ENCODE assay signal across 22 cellular contexts in genomic region chr1:87981810-87982209, GRCh38.
A peak's percentile ranks its signal among the peaks of the same experiment; 100 is the strongest.
DNase-seq lines count a peak whose midpoint lies in the region; ATAC-seq and TF ChIP-seq lines count a peak whose summit lies in the region.
"Had no signal": no experiment of that assay in that cellular context is flagged by ENCODE, and none has a peak within 500 bp of the region (broad histone marks: within the 10 kb centered on the region; RNA-seq: fewer than 3 reads in every experiment).

No MANE protein-coding gene starts in this region.

- H3K4me1 Mint-ChIP-seq in MCF 10A (ENCODE audit: insufficient read depth, unreplicated experiment): peaks cover 10% of the 10 kb centered on the region
- H3K4me1 Mint-ChIP-seq in T-helper 2 cell treated with Interferon-gamma antibody and Interleukin-4, amounts not matched to agents 5 μg/mL and 100 μg/mL, for 36 hours (ENCODE audit: low read depth): no peaks in the 10 kb centered on the region
- H3K4me1 Mint-ChIP-seq: CD4-positive, CD25-positive, alpha-beta regulatory T cell had no signal

- H3K9me2 ChIP-seq in HCT116 (ENCODE audit: insufficient read depth): no peaks in the 10 kb centered on the region

- no peak overlapping the region for H4K5ac ChIP-seq in mesendoderm (ENCODE audit: low read length)

- in situ Hi-C loops in mammary epithelial cell (cut with MboI; ENCODE audit: low sequenced_read_pairs in 2 of 2): no loop called here

- H3K36me3 Mint-ChIP-seq in MCF 10A (ENCODE audit: insufficient read depth, unreplicated experiment): no peaks in the 10 kb centered on the region
- no peaks in the 10 kb centered on the region for H3K36me3 Mint-ChIP-seq in T-helper 2 cell treated with Interferon-gamma antibody and Interleukin-4, amounts not matched to agents 5 μg/mL and 100 μg/mL, for 36 hours (ENCODE audit: low read depth)
- H3K36me3 Mint-ChIP-seq: CD4-positive, CD25-positive, alpha-beta regulatory T cell had no signal

- peak overlapping the region; percentile 17 for H4K8ac ChIP-seq in mesendoderm (ENCODE audit: low read depth, low read length)

- no peak overlapping the region for H2AK5ac ChIP-seq in mesendoderm (ENCODE audit: low read length)

- CTCF ChIA-PET in mammary epithelial cell (lab: Charles Lee; ENCODE audit: low non-redundant PET): no interaction called here
- CTCF ChIA-PET in MCF 10A (lab: Yijun Ruan, JAX): no interaction called here
- CTCF ChIA-PET in HCT116 (lab: Charles Lee): no interaction called here

- intact Hi-C loops in mammary epithelial cell (cut with micrococcal nuclease): no loop called here
- intact Hi-C loops in MCF 10A (cut with micrococcal nuclease): no loop called here
- intact Hi-C loops in HCT116 (cut with micrococcal nuclease): no loop called here

- H3K4me3 Mint-ChIP-seq in MCF 10A (ENCODE audit: unreplicated experiment): no peak overlapping the region
- no peak overlapping the region for H3K4me3 Mint-ChIP-seq in T-helper 2 cell treated with Interferon-gamma antibody and Interleukin-4, amounts not matched to agents 5 μg/mL and 100 μg/mL, for 36 hours
- H3K4me3 Mint-ChIP-seq: CD4-positive, CD25-positive, alpha-beta regulatory T cell had no signal

- no peak overlapping the region for H3K27ac Mint-ChIP-seq in MCF 10A (ENCODE audit: low read depth, unreplicated experiment)
- no peak overlapping the region for H3K27ac Mint-ChIP-seq in T-helper 2 cell treated with Interferon-gamma antibody and Interleukin-4, amounts not matched to agents 5 μg/mL and 100 μg/mL, for 36 hours
- H3K27ac Mint-ChIP-seq: CD4-positive, CD25-positive, alpha-beta regulatory T cell had no signal

- H3K4me3 ChIP-seq in mammary epithelial cell (replicated peaks in 1 of 3; ENCODE audit: insufficient read depth in 1 of 3, low read depth in 2 of 3, low read length in 3 of 3) (no peak overlapping the region), HCT116 (replicated peaks in 1 of 2; ENCODE audit: low read depth in 1 of 2, low read length in 2 of 2) (no peak overlapping the region), mesendoderm (ENCODE audit: low read length) (no peak overlapping the region)
- H3K4me3 ChIP-seq: BLaER1, MG63 had no signal

- no peak overlapping the region for H3K18ac ChIP-seq in mesendoderm (ENCODE audit: low read length)

- DNase-seq in mammary epithelial cell (no peak), MCF 10A (ENCODE audit: unreplicated experiment) (no peak), HCT116 (ENCODE audit: low read depth, low spot score) (no peak), SW480 (ENCODE audit: low spot score) (peak; percentile 3), mesendoderm (no peak), OCI-M2 (lab: John Stamatoyannopoulos, UW; ENCODE audit: unreplicated experiment) (no peak), NOMO-1 treated with DMSO at 0.1 percent for 48 hours (lab: John Stamatoyannopoulos, UW; ENCODE audit: unreplicated experiment) (no peak)
- no peak for DNase-seq in T-helper 2 cell treated with Interferon-gamma antibody and Interleukin-4, amounts not matched to agents 5 μg/mL and 100 μg/mL, for 36 hours (ENCODE audit: low spot score)
- DNase-seq: CD4-positive, CD25-positive, alpha-beta regulatory T cell; DMS79; EL; GDM1; KBM-7; MG63; NCI-H1105 treated with DMSO at 0.1 percent for 48 hours; NCI-H146; NCI-H2029; NCI-H446; NCI-H774; NK-92 treated with Interleukin-12 subunit alpha and Interleukin-12 subunit beta, amount 100 ng/mL, for 24 hours had no signal

- BruUV-seq in mammary epithelial cell (replicated peaks; lab: Mats Ljungman, UMichigan) (no TSS peak), MCF 10A (replicated peaks; lab: Mats Ljungman, UMichigan) (no TSS peak), HCT116 (replicated peaks; lab: Mats Ljungman, UMichigan) (no TSS peak)

- H3K4me1 ChIP-seq in mammary epithelial cell (ENCODE audit: insufficient read depth, low read length) (peaks cover 33% of the 10 kb centered on the region), HCT116 (ENCODE audit: control insufficient read depth in 1 of 2, insufficient read depth in 2 of 2, low read length in 2 of 2) (no peaks in the 10 kb centered on the region), mesendoderm (ENCODE audit: control insufficient read depth, low read depth, low read length) (no peaks in the 10 kb centered on the region)
- H3K4me1 ChIP-seq: BLaER1 had no signal

- H2AFZ ChIP-seq in mammary epithelial cell (ENCODE audit: low read depth, low read length): peak overlapping the region; percentile 32
- no peak overlapping the region for H2AFZ ChIP-seq in HCT116 (ENCODE audit: low read depth, low read length, poor library complexity, severe bottlenecking)

- WGBS in mammary epithelial cell (ENCODE audit: low coverage, missing lambda C conversion rate): 94% methylated on average over 1 of the region's 1 CpG
- no CpG with 5 or more reads among the region's 1 CpG for WGBS in mesendoderm (ENCODE audit: extremely low coverage, insufficient coverage, low lambda C conversion rate)

- H4K20me1 ChIP-seq in mammary epithelial cell (ENCODE audit: insufficient read depth, low read length) (no peaks in the 10 kb centered on the region), HCT116 (ENCODE audit: insufficient read depth) (no peaks in the 10 kb centered on the region)
- H4K20me1 ChIP-seq: BLaER1 had no signal

- H3K9me3 ChIP-seq in mammary epithelial cell (replicated peaks; ENCODE audit: insufficient read depth, low read length): no peaks in the 10 kb centered on the region
- no peaks in the 10 kb centered on the region for H3K9me3 ChIP-seq in HCT116 (ENCODE audit: control insufficient read depth in 1 of 2, insufficient read depth in 1 of 2, low read depth in 1 of 2, low read length in 2 of 2)
- H3K9me3 ChIP-seq: BLaER1, MG63 had no signal

- H3K4ac ChIP-seq in mesendoderm (ENCODE audit: low read depth, low read length): no peak overlapping the region

- no peak for TF ChIP-seq RAD21 in HCT116 (IDR thresholded peaks at IDR 0.05; ENCODE audit: low read depth)

- no peak overlapping the region for H2BK15ac ChIP-seq in mesendoderm (replicated peaks; ENCODE audit: low read depth)

- RAD21 ChIA-PET in HCT116 (lab: Charles Lee; ENCODE audit: low non-redundant PET in 1 of 2, low total read pairs in 2 of 2, uncharacterized antibody in 2 of 2, unreplicated experiment in 2 of 2): no interaction called here

- TF ChIP-seq CTCF in mammary epithelial cell (conservative IDR thresholded peaks at IDR 0.05 in 1 of 2, IDR thresholded peaks at IDR 0.05 in 1 of 2; ENCODE audit: extremely low read depth in 1 of 2, insufficient read depth in 1 of 2, low read depth in 1 of 2, low read length in 2 of 2): no peak
- TF ChIP-seq CTCF in MCF 10A (IDR thresholded peaks at IDR 0.05; ENCODE audit: unreplicated experiment): no peak
- no peak for TF ChIP-seq CTCF in HCT116 (IDR thresholded peaks at IDR 0.05 in 2 of 3, conservative IDR thresholded peaks at IDR 0.05 in 1 of 3; ENCODE audit: borderline replicate concordance in 1 of 3, insufficient read depth in 1 of 3, low read depth in 2 of 3, low read length in 2 of 3)

- POLR2A ChIA-PET in MCF 10A (lab: Yijun Ruan, JAX) (interaction anchor here (0.6 kb wide), 1 partner anchor 557 kb away, joined by 3 read pairs; no protein-coding TSS in a partner anchor), HCT116 (lab: Charles Lee) (no interaction called here)

- H2BK120ac ChIP-seq in mesendoderm (ENCODE audit: low read depth, low read length): no peak overlapping the region

- no peaks in the 10 kb centered on the region for H3K36me3 ChIP-seq in mammary epithelial cell (ENCODE audit: insufficient read depth, low read length)
- no peaks in the 10 kb centered on the region for H3K36me3 ChIP-seq in HCT116 (ENCODE audit: control insufficient read depth in 1 of 2, insufficient read depth in 2 of 2, low read length in 2 of 2)
- no peaks in the 10 kb centered on the region for H3K36me3 ChIP-seq in mesendoderm (ENCODE audit: control insufficient read depth, insufficient read depth, low read length)
- H3K36me3 ChIP-seq: BLaER1, MG63 had no signal

- H3K23ac ChIP-seq in mesendoderm (ENCODE audit: low read length): no peak overlapping the region

- H3K56ac ChIP-seq in mesendoderm (ENCODE audit: low read length): no peak overlapping the region

- H3K4me2 ChIP-seq in mammary epithelial cell (ENCODE audit: insufficient read depth, low read depth, low read length): no peak overlapping the region
- no peak overlapping the region for H3K4me2 ChIP-seq in HCT116 (ENCODE audit: low read length)
- no peak overlapping the region for H3K4me2 ChIP-seq in mesendoderm (ENCODE audit: low read length)
- H3K4me2 ChIP-seq: BLaER1 had no signal

- no peaks in the 10 kb centered on the region for H3K27me3 Mint-ChIP-seq in MCF 10A (ENCODE audit: insufficient read depth, unreplicated experiment)
- H3K27me3 Mint-ChIP-seq in T-helper 2 cell treated with Interferon-gamma antibody and Interleukin-4, amounts not matched to agents 5 μg/mL and 100 μg/mL, for 36 hours (ENCODE audit: low read depth): no peaks in the 10 kb centered on the region
- H3K27me3 Mint-ChIP-seq: CD4-positive, CD25-positive, alpha-beta regulatory T cell had no signal

- H2BK5ac ChIP-seq in mesendoderm (ENCODE audit: low read length): no peak overlapping the region

- H3K9me3 Mint-ChIP-seq in MCF 10A (ENCODE audit: unreplicated experiment): no peaks in the 10 kb centered on the region
- no peaks in the 10 kb centered on the region for H3K9me3 Mint-ChIP-seq in T-helper 2 cell treated with Interferon-gamma antibody and Interleukin-4, amounts not matched to agents 5 μg/mL and 100 μg/mL, for 36 hours
- H3K9me3 Mint-ChIP-seq: CD4-positive, CD25-positive, alpha-beta regulatory T cell had no signal

- no peaks in the 10 kb centered on the region for H3K79me2 ChIP-seq in mammary epithelial cell (ENCODE audit: insufficient read depth, low read length)
- no peaks in the 10 kb centered on the region for H3K79me2 ChIP-seq in HCT116 (ENCODE audit: insufficient read depth, low read length)
- H3K79me2 ChIP-seq in mesendoderm (ENCODE audit: control insufficient read depth, insufficient read depth, low read length): no peaks in the 10 kb centered on the region

- no peaks in the 10 kb centered on the region for H3K79me1 ChIP-seq in mesendoderm (ENCODE audit: low read length)

- no peak for ATAC-seq in HCT116
- ATAC-seq: SK-N-SH treated with all-trans-retinoic acid at 6 μM for 48 hours had no signal

- H3K9ac ChIP-seq in mammary epithelial cell (ENCODE audit: insufficient read depth, low read length): no peak overlapping the region
- no peak overlapping the region for H3K9ac ChIP-seq in HCT116 (ENCODE audit: low read length)
- no peak overlapping the region for H3K9ac ChIP-seq in mesendoderm (ENCODE audit: low read length)
- H3K9ac ChIP-seq: BLaER1 had no signal

- H3K27me3 ChIP-seq in mammary epithelial cell (ENCODE audit: insufficient read depth, low read length): no peaks in the 10 kb centered on the region
- H3K27me3 ChIP-seq in HCT116 (ENCODE audit: insufficient read depth, low read length): no peaks in the 10 kb centered on the region
- no peaks in the 10 kb centered on the region for H3K27me3 ChIP-seq in mesendoderm (ENCODE audit: insufficient read depth, low read length, poor library complexity)
- H3K27me3 ChIP-seq: BLaER1, MG63 had no signal

- TF ChIP-seq POLR2A in HCT116 (IDR thresholded peaks at IDR 0.05; ENCODE audit: borderline replicate concordance, extremely low read depth, insufficient read depth, insufficient read length): no peak

- H3K27ac ChIP-seq in mammary epithelial cell (ENCODE audit: insufficient read depth, low read depth, low read length): no peak overlapping the region
- H3K27ac ChIP-seq in HCT116 (ENCODE audit: low read depth, low read length): no peak overlapping the region
- no peak overlapping the region for H3K27ac ChIP-seq in mesendoderm (ENCODE audit: low read depth, low read length)
- H3K27ac ChIP-seq: BLaER1 had no signal

- dilution Hi-C loops in mammary epithelial cell (cut with HindIII; ENCODE audit: low sequenced_read_pairs): no loop called here
